ENCODE assay signal across 1 cellular context in genomic region chr16:66568355-66568754, GRCh38.
A peak's percentile ranks its signal among the peaks of the same experiment; 100 is the strongest.
TF ChIP-seq lines count a peak whose summit lies in the region.

No MANE protein-coding gene starts in this region.

TF ChIP-seq in IMR-90, 13 proteins besides CTCF, POLR2A, EP300 and RAD21:
- no peak for TF ChIP-seq MAZ (IDR thresholded peaks at IDR 0.05; ENCODE audit: borderline replicate concordance, low read depth, low read length)
- TF ChIP-seq MAFK (IDR thresholded peaks at IDR 0.05; ENCODE audit: low read depth, low read length) = peak; percentile 45
